1 cellular context compared by ENCODE assay signal in the genomic region with DNA sequence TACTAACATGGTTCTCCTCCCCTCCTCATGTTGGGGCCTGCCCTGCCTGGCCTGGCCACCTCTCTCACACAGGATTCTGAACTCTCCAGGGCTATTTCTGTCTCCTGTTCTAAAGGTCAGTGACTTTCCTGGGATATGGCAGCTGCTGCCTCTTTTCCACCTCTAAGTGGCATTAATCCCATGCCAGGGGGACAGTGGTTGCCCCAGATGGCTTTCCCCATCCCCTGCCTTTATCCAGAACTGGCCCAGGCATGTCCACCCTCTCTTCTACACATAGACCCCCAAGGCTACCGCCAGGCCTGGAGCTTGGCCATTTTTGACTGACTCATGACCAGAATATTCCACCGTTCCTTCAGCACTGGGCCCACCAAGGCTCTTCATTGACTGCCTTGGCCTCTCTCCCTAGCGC.
TF ChIP-seq lines count a peak whose summit lies in the region.

No MANE protein-coding gene starts in this region.

TF ChIP-seq in H1, 55 proteins besides CTCF, POLR2A, EP300 and RAD21 (continued from another document):
- TF ChIP-seq ATF3 (IDR thresholded peaks at IDR 0.05; ENCODE audit: insufficient read depth, low read depth, low read length), result no peak
- no peak for TF ChIP-seq SAP30 (IDR thresholded peaks at IDR 0.05; ENCODE audit: insufficient read depth, insufficient replicate concordance, low read length)
- TF ChIP-seq SP1 (IDR thresholded peaks at IDR 0.05; ENCODE audit: low read depth, low read length), result no peak
- no peak for TF ChIP-seq CHD7 (IDR thresholded peaks at IDR 0.05; ENCODE audit: insufficient replicate concordance, low read length)
- TF ChIP-seq JUN (IDR thresholded peaks at IDR 0.05; ENCODE audit: low read depth, low read length), result no peak
- no peak for TF ChIP-seq CBX5 (IDR thresholded peaks at IDR 0.05; ENCODE audit: low read depth, low read length)
- TF ChIP-seq MAFK (IDR thresholded peaks at IDR 0.05; ENCODE audit: low read depth, low read length), result no peak
- no peak for TF ChIP-seq PHF8 (conservative IDR thresholded peaks at IDR 0.05; ENCODE audit: low read depth, low read length)
- TF ChIP-seq GTF2F1 (IDR thresholded peaks at IDR 0.05; ENCODE audit: borderline replicate concordance, low read depth, low read length), result no peak
- no peak for TF ChIP-seq TEAD4 (IDR thresholded peaks at IDR 0.05; ENCODE audit: low read depth, low read length)
- TF ChIP-seq ASH2L (IDR thresholded peaks at IDR 0.05; ENCODE audit: low read length), result no peak
- TF ChIP-seq POU5F1 (IDR thresholded peaks at IDR 0.05; ENCODE audit: low read depth, low read length), result no peak
- no peak for TF ChIP-seq CHD1 (IDR thresholded peaks at IDR 0.05; ENCODE audit: low read depth, low read length)
- TF ChIP-seq EZH2 (IDR thresholded peaks at IDR 0.05; ENCODE audit: low read depth, low read length, severe bottlenecking), result no peak
